In genomic region chr11:106047636-106048035, GRCh38 we compare ENCODE assay signal across 24 cellular contexts. TPM values are rescaled to one million over a fixed set of nuclear protein-coding genes. Genes with fewer than 3 reads are reported as not detected.
"Had no signal": no experiment of that assay in that cellular context is flagged by ENCODE, and none has a peak within 500 bp of the region (broad histone marks: within the 10 kb centered on the region; RNA-seq: fewer than 3 reads in every experiment).

No MANE protein-coding gene starts in this region.

- H3K27me3 ChIP-seq: ascending aorta, body of pancreas, MG63, SJSA1 had no signal

- H3K9me3 ChIP-seq: ascending aorta, body of pancreas, MG63, SJSA1 had no signal

- H3K4me3 ChIP-seq: ascending aorta, body of pancreas, MG63, SJSA1 had no signal

- H3K27ac ChIP-seq: ascending aorta, body of pancreas, SJSA1, VCaP had no signal

- H3K4me1 ChIP-seq: ascending aorta, SJSA1 had no signal

- H3K36me3 ChIP-seq: ascending aorta, MG63, SJSA1 had no signal

- ATAC-seq: activated naive CD4-positive, alpha-beta T cell treated with anti-CD3 and anti-CD28 coated beads, Interleukin-2, amount 50 U/mL, for 72 hours; activated naive CD8-positive, alpha-beta T cell treated with anti-CD3 and anti-CD28 coated beads, Interleukin-2, amount 50 U/mL, for 24 hours; activated T-cell treated with anti-CD3 and anti-CD28 coated beads, Interleukin-2, amount 50 U/mL, for 4 hours; body of pancreas had no signal

- DNase-seq: activated CD4-positive, alpha-beta memory T cell treated with anti-CD3 and anti-CD28 coated beads for 36 hours; activated CD4-positive, alpha-beta T cell treated with anti-CD3 and anti-CD28 coated beads, Interleukin-2, amount 10 ng/mL, durations not matched to agents 7 days and 5 days; activated CD4-positive, CD25-positive, alpha-beta regulatory T cell; activated CD8-positive, alpha-beta memory T cell treated with anti-CD3 and anti-CD28 coated beads for 24 hours; activated effector memory CD4-positive, alpha-beta T cell treated with anti-CD3 and anti-CD28 coated beads, Interleukin-2, amount 50 U/mL, for 16 hours; activated naive CD4-positive, alpha-beta T cell treated with Interleukin-2 at 50 U/mL for 16 hours; activated naive CD8-positive, alpha-beta T cell treated with anti-CD3 and anti-CD28 coated beads, Interleukin-2, amount 50 U/mL, for 24 hours; activated T-cell treated with anti-CD3 and anti-CD28 coated beads, Interleukin-2, amount 50 U/mL, for 4 hours; amniotic stem cell; body of pancreas; MG63; MV-4-11; NCI-H1092 treated with DMSO at 0.1 percent for 48 hours; NCI-H1417 treated with DMSO at 0.1 percent for 48 hours; NCI-H1694 treated with DMSO at 0.1 percent for 48 hours; NCI-H2081; NCI-H510A treated with DMSO at 0.1 percent for 48 hours; NCI-H69; SHP77; T-helper 1 cell had no signal

RNA-seq across cellular contexts. Expression of gene KBTBD3, which starts 29.5 kb away (rescaled TPM):
- total RNA-seq: ascending aorta had no signal
